Comparison of ENCODE assay signal across 8 cellular contexts in the genomic region with DNA sequence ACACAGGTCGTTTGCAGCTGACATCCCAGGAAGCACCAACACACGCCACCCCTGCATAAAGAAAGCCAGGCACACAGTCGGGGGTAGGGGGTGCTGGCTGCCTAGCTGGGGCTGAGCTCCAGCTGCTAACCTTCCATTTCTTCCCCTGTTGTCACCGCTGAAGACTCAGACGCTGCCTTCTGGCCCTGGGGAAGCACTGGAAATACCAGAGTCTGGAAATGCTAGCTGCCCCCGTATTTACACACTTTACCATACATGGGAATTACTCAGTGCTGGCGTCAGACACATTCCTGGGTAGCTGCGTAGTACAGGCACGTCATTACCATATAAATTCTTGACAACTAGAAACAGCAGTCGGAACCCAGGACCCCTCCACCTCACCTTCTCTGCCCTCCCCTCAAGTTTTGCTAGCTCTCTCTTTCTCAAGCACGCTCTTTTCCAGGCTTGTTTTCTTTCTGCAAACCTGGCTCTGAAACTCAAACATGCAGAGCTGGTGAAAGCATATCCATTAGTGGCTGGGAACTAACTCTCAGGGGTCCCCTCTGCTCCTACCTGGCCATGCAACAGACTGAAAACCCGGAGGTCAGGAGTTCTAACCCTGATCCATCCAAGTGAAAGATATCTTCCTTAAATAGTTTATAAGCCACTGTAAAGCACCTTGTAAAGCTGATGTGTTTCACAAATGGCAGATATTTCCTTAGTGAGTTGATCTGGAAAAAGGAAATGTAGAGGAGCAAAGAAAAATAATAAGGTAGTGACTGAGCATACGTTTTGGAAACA. TPM values are rescaled to one million over a fixed set of nuclear protein-coding genes. Genes with fewer than 3 reads are reported as not detected.
DNase-seq lines count a peak whose midpoint lies in the region; ATAC-seq and TF ChIP-seq lines count a peak whose summit lies in the region.

No MANE protein-coding gene starts in this region.

- no peaks in the 10 kb centered on the region for H3K9me3 Mint-ChIP-seq in natural killer cell treated with Interleukin-12 subunit alpha and Interleukin-12 subunit beta and Interleukin-15 and Interleukin-18, amount 100 ng/mL, for 72 hours
- no peaks in the 10 kb centered on the region for H3K9me3 Mint-ChIP-seq in activated naive CD8-positive, alpha-beta T cell treated with anti-CD3 and anti-CD28 coated beads, Interleukin-2, amount 50 U/mL, for 24 hours

- no peak for TF ChIP-seq CTCF in fibroblast of the aortic adventitia (IDR thresholded peaks at IDR 0.05; ENCODE audit: insufficient read depth, low read length)

- H3K27me3 Mint-ChIP-seq in natural killer cell treated with Interleukin-12 subunit alpha and Interleukin-12 subunit beta and Interleukin-15 and Interleukin-18, amount 100 ng/mL, for 72 hours: no peaks in the 10 kb centered on the region
- H3K27me3 Mint-ChIP-seq in activated naive CD8-positive, alpha-beta T cell treated with anti-CD3 and anti-CD28 coated beads, Interleukin-2, amount 50 U/mL, for 24 hours: no peaks in the 10 kb centered on the region

- H3K4me3 Mint-ChIP-seq in natural killer cell treated with Interleukin-12 subunit alpha and Interleukin-12 subunit beta and Interleukin-15 and Interleukin-18, amount 100 ng/mL, for 72 hours: no peak overlapping the region
- no peak overlapping the region for H3K4me3 Mint-ChIP-seq in activated naive CD8-positive, alpha-beta T cell treated with anti-CD3 and anti-CD28 coated beads, Interleukin-2, amount 50 U/mL, for 24 hours

- ATAC-seq in natural killer cell treated with Interleukin-12 subunit alpha and Interleukin-12 subunit beta and Interleukin-15 and Interleukin-18, amount 100 ng/mL, for 72 hours: no peak
- no peak for ATAC-seq in activated naive CD8-positive, alpha-beta T cell treated with anti-CD3 and anti-CD28 coated beads, Interleukin-2, amount 50 U/mL, for 24 hours

- no peaks in the 10 kb centered on the region for H3K9me3 ChIP-seq in ES-I3 (ENCODE audit: control insufficient read depth, insufficient read depth, low read length)

- DNase-seq in RPMI7951 (ENCODE audit: low read depth) (peak; percentile 93), fibroblast of the aortic adventitia (ENCODE audit: low read depth) (peak; percentile 95), pulmonary artery endothelial cell (ENCODE audit: low read depth, low spot score) (peak; percentile 94), NCI-H1694 treated with DMSO at 0.1 percent for 48 hours (lab: John Stamatoyannopoulos, UW) (no peak), activated T-cell treated with anti-CD3 and anti-CD28 coated beads for 4 hours (no peak)
- DNase-seq in natural killer cell treated with Interleukin-12 subunit alpha and Interleukin-12 subunit beta and Interleukin-15 and Interleukin-18, amount 100 ng/mL, for 72 hours (ENCODE audit: low spot score): no peak
- DNase-seq in activated naive CD8-positive, alpha-beta T cell treated with anti-CD3 and anti-CD28 coated beads, Interleukin-2, amount 50 U/mL, for 24 hours: no peak

- H3K4me1 ChIP-seq in ES-I3 (ENCODE audit: insufficient read depth, low read length): peaks cover 58% of the 10 kb centered on the region

- no peaks in the 10 kb centered on the region for H3K36me3 ChIP-seq in ES-I3 (ENCODE audit: insufficient read depth, low read length)

- H3K9ac ChIP-seq in ES-I3 (ENCODE audit: low read depth, low read length): peak overlapping the region; percentile 38

- peaks cover 15 to 26% of the 10 kb centered on the region in 2 donors for H3K4me1 Mint-ChIP-seq in natural killer cell treated with Interleukin-12 subunit alpha and Interleukin-12 subunit beta and Interleukin-15 and Interleukin-18, amount 100 ng/mL, for 72 hours (ENCODE audit: low read depth in 2 of 2)
- peaks cover 30% of the 10 kb centered on the region for H3K4me1 Mint-ChIP-seq in activated naive CD8-positive, alpha-beta T cell treated with anti-CD3 and anti-CD28 coated beads, Interleukin-2, amount 50 U/mL, for 24 hours

- no peak overlapping the region for H3K27ac Mint-ChIP-seq in natural killer cell treated with Interleukin-12 subunit alpha and Interleukin-12 subunit beta and Interleukin-15 and Interleukin-18, amount 100 ng/mL, for 72 hours
- no peak overlapping the region for H3K27ac Mint-ChIP-seq in activated naive CD8-positive, alpha-beta T cell treated with anti-CD3 and anti-CD28 coated beads, Interleukin-2, amount 50 U/mL, for 24 hours

- no peaks in the 10 kb centered on the region for H3K36me3 Mint-ChIP-seq in natural killer cell treated with Interleukin-12 subunit alpha and Interleukin-12 subunit beta and Interleukin-15 and Interleukin-18, amount 100 ng/mL, for 72 hours
- no peaks in the 10 kb centered on the region for H3K36me3 Mint-ChIP-seq in activated naive CD8-positive, alpha-beta T cell treated with anti-CD3 and anti-CD28 coated beads, Interleukin-2, amount 50 U/mL, for 24 hours (ENCODE audit: low read depth)

- no peak overlapping the region for H3K4me3 ChIP-seq in fibroblast of the aortic adventitia (ENCODE audit: low read depth, low read length)

RNA-seq across cellular contexts. Expression of gene CSRP1, which starts 3.3 kb away (rescaled TPM):
- total RNA-seq in RPMI7951 (2014; rRNA removed; shearing (Covaris generic)): 292 and 402 TPM in 2 replicates
- total RNA-seq in fibroblast of the aortic adventitia (ENCODE audit: low replicate concordance): 86.9 and 120 TPM in 2 replicates
- total RNA-seq in pulmonary artery endothelial cell: 461 and 549 TPM in 2 replicates
- total RNA-seq in natural killer cell treated with Interleukin-12 subunit alpha and Interleukin-12 subunit beta and Interleukin-15 and Interleukin-18, amount 100 ng/mL, for 72 hours: 10 to 100 TPM; 41.6 to 57.8 TPM

RNA-seq across cellular contexts. Expression of gene PHLDA3, which starts 34.6 kb away (rescaled TPM):
- 6.4 and 15.8 TPM in 2 replicates for total RNA-seq in RPMI7951 (2014; rRNA removed; shearing (Covaris generic))
- 68.6 and 164 TPM in 2 replicates for total RNA-seq in fibroblast of the aortic adventitia (ENCODE audit: low replicate concordance)
- 55.1 and 59.9 TPM in 2 replicates for total RNA-seq in pulmonary artery endothelial cell
- 1 to 10 TPM; 2.7 to 3.3 TPM for total RNA-seq in natural killer cell treated with Interleukin-12 subunit alpha and Interleukin-12 subunit beta and Interleukin-15 and Interleukin-18, amount 100 ng/mL, for 72 hours

RNA-seq across cellular contexts. Expression of gene NAV1, which starts 35.3 kb away (rescaled TPM):
- 24.7 and 27.6 TPM in 2 replicates for total RNA-seq in RPMI7951 (2014; rRNA removed; shearing (Covaris generic))
- total RNA-seq in fibroblast of the aortic adventitia (ENCODE audit: low replicate concordance): 29.8 and 136 TPM in 2 replicates
- 29.7 and 32.5 TPM in 2 replicates for total RNA-seq in pulmonary artery endothelial cell
- 1 to 10 TPM in 1 of 2 donors, under 1 TPM in 1; 0.21 to 1.2 TPM for total RNA-seq in natural killer cell treated with Interleukin-12 subunit alpha and Interleukin-12 subunit beta and Interleukin-15 and Interleukin-18, amount 100 ng/mL, for 72 hours

Comparison
In these comparisons a context has a peak if more than half of its experiments do, and no peak if none do; other contexts are left out.
1. DNase-seq: peak in RPMI7951 (single experiment), fibroblast of the aortic adventitia (single experiment) and pulmonary artery endothelial cell (single experiment); none in NCI-H1694 treated with DMSO at 0.1 percent for 48 hours (single experiment), natural killer cell treated with Interleukin-12 subunit alpha and Interleukin-12 subunit beta and Interleukin-15 and Interleukin-18, amount 100 ng/mL, for 72 hours (single experiment), activated T-cell treated with anti-CD3 and anti-CD28 coated beads for 4 hours (single experiment) and activated naive CD8-positive, alpha-beta T cell treated with anti-CD3 and anti-CD28 coated beads, Interleukin-2, amount 50 U/mL, for 24 hours (single experiment).
2. RNA of gene NAV1, which starts 35.3 kb away (total RNA-seq): 29.8 to 136 TPM in fibroblast of the aortic adventitia, 29.7 to 32.5 TPM in pulmonary artery endothelial cell and 24.7 to 27.6 TPM in RPMI7951; 0.21 to 1.2 TPM in natural killer cell treated with Interleukin-12 subunit alpha and Interleukin-12 subunit beta and Interleukin-15 and Interleukin-18, amount 100 ng/mL, for 72 hours; every median in the first group is over 10 times any median in the second.